Comparison of ENCODE assay signal across 18 cellular contexts in genomic region chr17:60345233-60345632, GRCh38.
"Had no signal": no experiment of that assay in that cellular context is flagged by ENCODE, and none has a peak within 500 bp of the region (broad histone marks: within the 10 kb centered on the region; RNA-seq: fewer than 3 reads in every experiment).

No MANE protein-coding gene starts in this region.

- DNase-seq: activated CD4-positive, alpha-beta T cell treated with anti-CD3 and anti-CD28 coated beads, Interleukin-2, amount 10 ng/mL, durations not matched to agents 7 days and 5 days; activated CD8-positive, alpha-beta memory T cell treated with anti-CD3 and anti-CD28 coated beads, Interleukin-2, amount 50 U/mL, for 48 hours; activated gamma-delta T cell; activated T-cell treated with anti-CD3 and anti-CD28 coated beads, Interleukin-2, amount 50 U/mL, for 72 hours; amygdala; body of pancreas; central memory CD4-positive, alpha-beta T cell; esophagus squamous epithelium; glutamatergic neuron; kidney glomerular epithelial cell; right lobe of liver; stimulated activated CD4-positive, alpha-beta T cell treated with anti-CD3 and anti-CD28 coated beads, Interleukin-4, amount 100 ng/mL, for 4 hours; stimulated activated CD8-positive, alpha-beta memory T cell treated with anti-CD3 and anti-CD28 coated beads, Interleukin-4, amount 100 ng/mL, for 48 hours; stimulated activated naive CD4-positive, alpha-beta T cell treated with Interleukin-2 at 50 U/mL for 16 hours; transverse colon had no signal

- H3K27ac Mint-ChIP-seq: activated CD4-positive, alpha-beta T cell treated with anti-CD3 and anti-CD28 coated beads, Interleukin-2, amount 10 ng/mL, durations not matched to agents 7 days and 5 days; activated naive CD8-positive, alpha-beta T cell; activated T-cell treated with anti-CD3 and anti-CD28 coated beads, Interleukin-2, amount 50 U/mL, for 72 hours had no signal

- H3K27ac ChIP-seq: body of pancreas, coronary artery, esophagus squamous epithelium, right lobe of liver, transverse colon had no signal

- H3K4me3 Mint-ChIP-seq: activated CD4-positive, alpha-beta T cell treated with anti-CD3 and anti-CD28 coated beads, Interleukin-2, amount 10 ng/mL, durations not matched to agents 7 days and 5 days; activated naive CD8-positive, alpha-beta T cell; activated T-cell treated with anti-CD3 and anti-CD28 coated beads, Interleukin-2, amount 50 U/mL, for 72 hours had no signal

- H3K4me1 ChIP-seq: body of pancreas, right lobe of liver had no signal

- H3K9me3 ChIP-seq: body of pancreas, esophagus squamous epithelium, right lobe of liver, transverse colon had no signal

- H3K9me3 Mint-ChIP-seq: activated T-cell treated with anti-CD3 and anti-CD28 coated beads, Interleukin-2, amount 50 U/mL, for 72 hours had no signal

- ATAC-seq: activated T-cell treated with anti-CD3 and anti-CD28 coated beads, Interleukin-2, amount 50 U/mL, for 72 hours; body of pancreas; right lobe of liver had no signal

- H3K27me3 Mint-ChIP-seq: activated CD4-positive, alpha-beta T cell treated with anti-CD3 and anti-CD28 coated beads, Interleukin-2, amount 10 ng/mL, durations not matched to agents 7 days and 5 days; activated naive CD8-positive, alpha-beta T cell had no signal

- H3K4me3 ChIP-seq: body of pancreas, coronary artery, esophagus squamous epithelium, right lobe of liver, smooth muscle cell, transverse colon had no signal
